1 cellular context compared by ENCODE assay signal in genomic region chr1:227032396-227032795, GRCh38.
TF ChIP-seq lines count a peak whose summit lies in the region.

No MANE protein-coding gene starts in this region.

TF ChIP-seq in GM12878, 131 proteins besides CTCF, POLR2A, EP300 and RAD21 (continued from another document):
- no peak for TF ChIP-seq ZNF24 (IDR thresholded peaks at IDR 0.05)
- no peak for TF ChIP-seq E4F1 (IDR thresholded peaks at IDR 0.05; ENCODE audit: borderline replicate concordance, partially characterized antibody)
- TF ChIP-seq SP1 (IDR thresholded peaks at IDR 0.05; ENCODE audit: low read depth, low read length) = no peak
- no peak for TF ChIP-seq PRDM15 (CRISPR knock-in tag; IDR thresholded peaks at IDR 0.05)
- TF ChIP-seq SMC3 (IDR thresholded peaks at IDR 0.05; ENCODE audit: borderline replicate concordance, low read length) = no peak
- no peak for TF ChIP-seq ZNF384 (IDR thresholded peaks at IDR 0.05; ENCODE audit: borderline replicate concordance, low read depth, low read length)
- no peak for TF ChIP-seq HDAC6 (IDR thresholded peaks at IDR 0.05; ENCODE audit: unreplicated experiment)
- no peak for TF ChIP-seq TCF12 (IDR thresholded peaks at IDR 0.05; ENCODE audit: low read depth, low read length)
- TF ChIP-seq HSF1 (IDR thresholded peaks at IDR 0.05; ENCODE audit: low read depth, low read length) = no peak
TF ChIP-seq in GM12878: peak in this region for 0.
